Comparison of ENCODE assay signal across 13 cellular contexts in the genomic region with DNA sequence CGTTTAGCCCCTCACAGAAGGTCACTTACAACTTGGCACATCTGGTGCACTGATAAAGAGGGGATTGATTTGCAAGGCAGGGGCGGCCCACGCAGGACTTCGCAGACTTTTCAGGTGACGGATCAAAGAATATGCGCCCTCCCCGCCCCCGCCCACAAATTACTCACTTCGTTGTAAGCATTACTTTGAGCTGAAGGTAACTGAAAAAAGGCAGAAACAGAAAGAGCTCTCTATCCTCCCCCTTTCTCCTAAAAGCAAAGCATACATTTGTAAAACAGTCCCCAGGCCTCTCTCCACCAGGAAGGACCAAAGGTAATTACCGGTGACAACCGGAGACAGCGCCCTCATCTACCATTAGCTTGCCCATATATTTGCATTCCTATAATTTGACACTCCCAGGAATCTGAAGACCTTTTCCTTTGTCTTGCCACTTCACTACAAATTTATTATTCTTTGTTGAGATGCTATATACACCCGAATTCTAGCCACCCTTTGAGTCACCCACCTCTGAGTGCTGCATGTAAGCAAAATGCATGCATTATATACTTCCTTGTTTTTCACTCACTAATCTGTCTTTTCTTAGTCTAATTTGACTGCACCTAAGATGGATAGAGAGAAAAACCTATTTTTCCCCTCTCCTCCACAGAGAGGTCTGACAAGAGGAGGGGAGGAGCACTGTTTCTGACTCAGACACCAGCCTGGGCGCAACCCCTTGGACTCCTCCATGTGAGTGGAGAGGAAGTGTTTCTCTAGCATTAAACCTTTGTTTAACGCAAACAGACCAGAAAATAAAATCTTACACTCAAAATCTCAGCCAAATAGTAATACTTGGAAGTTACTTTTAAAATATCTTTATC.
DNase-seq lines count a peak whose midpoint lies in the region; ATAC-seq, FAIRE-seq and TF ChIP-seq lines count a peak whose summit lies in the region.
"Had no signal": no experiment of that assay in that cellular context is flagged by ENCODE, and none has a peak within 500 bp of the region (broad histone marks: within the 10 kb centered on the region; RNA-seq: fewer than 3 reads in every experiment).

No MANE protein-coding gene starts in this region.

- H3K36me3 ChIP-seq in GM23338 (ENCODE audit: insufficient read depth) (no peaks in the 10 kb centered on the region), H1 (ENCODE audit: control insufficient read depth in 2 of 4, insufficient read depth in 4 of 4, low read length in 3 of 4) (no peaks in the 10 kb centered on the region)
- H3K36me3 ChIP-seq: WERI-Rb-1 had no signal

- ATAC-seq in GM23338 (peak; percentile 85), HG02885 (IDR thresholded peaks at IDR 0.05; ENCODE audit: poor library complexity, unreplicated experiment) (no peak)

- H3K4me3 Mint-ChIP-seq in GM23338, result peak overlapping the region; percentile 49

- H3K4me3 ChIP-seq in GM23338, result peak overlapping the region; percentile 2
- peak overlapping the region in 2 of 4 experiments; percentile 3 to 47; a peak in 5 of 8 replicates for H3K4me3 ChIP-seq in H1 (ENCODE audit: extremely low read depth in 1 of 4, insufficient read depth in 2 of 4, low read depth in 3 of 4, low read length in 4 of 4)

- TF ChIP-seq RAD21 in H1 (IDR thresholded peaks at IDR 0.05 in 1 of 2, conservative IDR thresholded peaks at IDR 0.05 in 1 of 2; ENCODE audit: low read depth in 2 of 2, low read length in 2 of 2), result peak; percentile 50 to 51

- POLR2A ChIA-PET in H1 (lab: Charles Lee; ENCODE audit: partially characterized antibody), result interaction anchor here (0.8 to 1.1 kb wide), 4 partner anchors 74 to 220 kb away, joined by 3 to 4 read pairs (median 3); a partner anchor contains a TSS

- no peaks in the 10 kb centered on the region for H3K9me3 Mint-ChIP-seq in GM23338

- peak overlapping the region; percentile 81; the same call in 1 of the 2 replicates for H2BK15ac ChIP-seq in H1 (ENCODE audit: low read length)

- no peak overlapping the region for H2AFZ ChIP-seq in GM23338
- 0 out of 2 replicates have a peak overlapping the region, but pooled peaks have one; percentile 45 for H2AFZ ChIP-seq in H1 (ENCODE audit: low read length)

- H3K27ac ChIP-seq in GM23338 (ENCODE audit: low read depth) (peak overlapping the region; percentile 94), H1 (ENCODE audit: low read depth, low read length) (peak overlapping the region; percentile 68)
- H3K27ac ChIP-seq: WERI-Rb-1 had no signal

- peak overlapping the region; percentile 96 for H3K27ac Mint-ChIP-seq in GM23338

- H3K23me2 ChIP-seq in H1 (ENCODE audit: low read depth, low read length), result no peaks in the 10 kb centered on the region

- peak overlapping the region; percentile 75 for H3K56ac ChIP-seq in H1 (replicated peaks; ENCODE audit: insufficient read length, low read depth, low read length)

- H3K14ac ChIP-seq in H1 (ENCODE audit: insufficient read length), result peak overlapping the region; percentile 51

- H3F3A ChIP-seq in GM23338 (replicated peaks; ENCODE audit: low read depth), result peaks cover 8% of the 10 kb centered on the region; the same call in 1 of the 2 replicates

- H4K8ac ChIP-seq in H1 (ENCODE audit: extremely low read depth, insufficient read depth, low read length), result no peak overlapping the region

- 7% methylated on average over 15 of the region's 15 CpGs; no CpG with 5 or more reads in 1 of the 2 experiments for WGBS in H1 (ENCODE audit: extremely low coverage in 1 of 2, insufficient coverage in 1 of 2, insufficient read length in 1 of 2, insufficient replicate concordance in 2 of 2, low coverage in 1 of 2, low lambda C conversion rate in 2 of 2, missing lambda C conversion rate in 1 of 2), 2 experiments

- H2BK12ac ChIP-seq in H1 (ENCODE audit: low read depth, low read length), result peak overlapping the region; percentile 88; the same call in 1 of the 2 replicates

- peak overlapping the region; percentile 92 for H4K91ac ChIP-seq in H1 (replicated peaks; ENCODE audit: insufficient read length, low read length)

- H3K79me1 ChIP-seq in H1 (ENCODE audit: low read depth, low read length), result no peaks in the 10 kb centered on the region

- CTCF ChIA-PET in H1 (lab: Charles Lee; ENCODE audit: partially characterized antibody), result interaction anchor here (0.6 to 2.1 kb wide), 24 partner anchors 8 to 979 kb away, joined by 3 to 12 read pairs (median 4); no protein-coding TSS in a partner anchor

- no peaks in the 10 kb centered on the region for H3K9me3 ChIP-seq in H1 (ENCODE audit: insufficient read depth in 2 of 2, low read depth in 1 of 2, low read length in 1 of 2)

- DNase-seq in GM23338 (ENCODE audit: low spot score) (peak; percentile 80), H1 (ENCODE audit: low read depth in 1 of 2, low spot score in 2 of 2) (peak; percentile 38 to 55), DMS53 (lab: John Stamatoyannopoulos, UW) (no peak), NCI-H2196 treated with DMSO at 0.1 percent for 48 hours (lab: John Stamatoyannopoulos, UW; ENCODE audit: unreplicated experiment) (no peak), GM10266 (ENCODE audit: extremely low spot score) (no peak)
- DNase-seq in activated CD4-positive, alpha-beta T cell treated with anti-CD3 and anti-CD28 coated beads, Interleukin-2, amount 50 U/mL, for 24 hours (ENCODE audit: low read depth in 1 of 2, low spot score in 1 of 2), result peak; percentile 17 to 39
- DNase-seq in stimulated activated CD4-positive, alpha-beta T cell treated with anti-CD3 and anti-CD28 coated beads, Interleukin-1b, Interleukin-23, amount 100 ng/mL, for 24 hours (ENCODE audit: low read depth in 4 of 4, low spot score in 1 of 4), result peak in 3 of 4 experiments; percentile 16 to 43 (median 30)
- DNase-seq: glutamatergic neuron, NCI-H1105, OCI-M1, WERI-Rb-1 had no signal

- TF ChIP-seq CTCF in GM23338 (conservative IDR thresholded peaks at IDR 0.05; ENCODE audit: low read depth in 2 of 2) (peak; percentile 36 to 65), H1 (IDR thresholded peaks at IDR 0.05; ENCODE audit: control extremely low read depth in 1 of 3, insufficient read depth in 1 of 3, low read depth in 1 of 3, low read length in 3 of 3) (peak; percentile 27 to 56 (median 45)), GM10266 (IDR thresholded peaks at IDR 0.05; ENCODE audit: control insufficient read depth, insufficient read depth, low read depth, missing control alignments) (no peak)

- H2BK120ac ChIP-seq in H1 (replicated peaks; ENCODE audit: low read depth, low read length), result peak overlapping the region; percentile 99

- peak overlapping the region; percentile 80; the same call in 1 of the 2 replicates for H2BK20ac ChIP-seq in H1 (ENCODE audit: low read length)

- H4K5ac ChIP-seq in H1 (ENCODE audit: insufficient read length, low read depth, low read length), result peak overlapping the region; percentile 88

- H3K4me1 ChIP-seq in GM23338 (ENCODE audit: insufficient read depth) (peaks cover 25% of the 10 kb centered on the region), H1 (replicated peaks in 1 of 4; ENCODE audit: control insufficient read depth in 3 of 4, insufficient read depth in 4 of 4, low read length in 3 of 4) (peaks cover 2 to 23% (median 8%) of the 10 kb centered on the region in 4 experiments)

- peak overlapping the region; percentile 81; the same call in 1 of the 2 replicates for H3K18ac ChIP-seq in H1 (ENCODE audit: extremely low read depth, low read length)

- H3K36me3 Mint-ChIP-seq in GM23338 (ENCODE audit: low read depth), result no peaks in the 10 kb centered on the region

- H3K27me3 Mint-ChIP-seq in GM23338 (ENCODE audit: insufficient read depth, low read depth, poor library complexity), result peaks cover 11% of the 10 kb centered on the region

- H3K27me3 ChIP-seq in GM23338 (ENCODE audit: insufficient read depth), result no peaks in the 10 kb centered on the region
- no peaks in the 10 kb centered on the region for H3K27me3 ChIP-seq in H1 (replicated peaks in 1 of 4; ENCODE audit: control insufficient read depth in 3 of 4, extremely low read depth in 1 of 4, insufficient read depth in 3 of 4, low read length in 3 of 4)

- H2BK5ac ChIP-seq in H1 (ENCODE audit: low read depth, low read length), result peak overlapping the region; percentile 94

- H4K20me1 ChIP-seq in GM23338 (replicated peaks; ENCODE audit: insufficient read depth) (no peaks in the 10 kb centered on the region), H1 (replicated peaks in 1 of 2; ENCODE audit: control insufficient read depth in 1 of 2, insufficient read depth in 2 of 2, low read length in 2 of 2) (no peaks in the 10 kb centered on the region)

- H2AK5ac ChIP-seq in H1 (ENCODE audit: low read depth, low read length), result 0 out of 2 replicates have a peak overlapping the region, but pooled peaks have one; percentile 44

- peak overlapping the region; percentile 5 for H3K4me2 ChIP-seq in GM23338
- peak overlapping the region; percentile 52 to 89 for H3K4me2 ChIP-seq in H1 (ENCODE audit: insufficient read depth in 1 of 2, low read depth in 2 of 2, low read length in 2 of 2)

- H3K79me2 ChIP-seq in GM23338 (replicated peaks; ENCODE audit: insufficient read depth) (no peaks in the 10 kb centered on the region), H1 (ENCODE audit: control insufficient read depth in 1 of 2, insufficient read depth in 2 of 2, low read length in 2 of 2) (no peaks in the 10 kb centered on the region)

- no peak for TF ChIP-seq POLR2A in H1 (IDR thresholded peaks at IDR 0.05; ENCODE audit: control extremely low read depth in 1 of 2, low read depth in 2 of 2, low read length in 2 of 2)

- H3K9me2 ChIP-seq in GM23338 (ENCODE audit: insufficient read depth), result no peaks in the 10 kb centered on the region; the same call in 1 of the 2 replicates

- H3K4me1 Mint-ChIP-seq in GM23338, result peaks cover 32% of the 10 kb centered on the region

- TF ChIP-seq EP300 in H1 (IDR thresholded peaks at IDR 0.05; ENCODE audit: borderline replicate concordance in 1 of 2, low read depth in 2 of 2, low read length in 2 of 2), result no peak

- H3K4ac ChIP-seq in H1 (replicated peaks; ENCODE audit: insufficient read length, low read depth, low read length), result peak overlapping the region; percentile 94

- no peak overlapping the region for H3K23ac ChIP-seq in H1 (ENCODE audit: insufficient read length)

- peak; percentile 57 for FAIRE-seq in H1 (lab: Jason Lieb, UNC)
- FAIRE-seq: colon had no signal

- H3K9ac ChIP-seq in H1 (replicated peaks in 1 of 4; ENCODE audit: extremely low read depth in 1 of 4, low read depth in 3 of 4, low read length in 3 of 4), result peak overlapping the region in 1 of 4 experiments; percentile 6; a peak in 1 of 7 replicates

TF ChIP-seq in H1, 55 proteins besides CTCF, POLR2A, EP300 and RAD21 (continues in another document):
- TF ChIP-seq CEBPB (IDR thresholded peaks at IDR 0.05; ENCODE audit: low read depth, low read length), result no peak
- no peak for TF ChIP-seq CHD1 (IDR thresholded peaks at IDR 0.05; ENCODE audit: low read depth, low read length)
- no peak for TF ChIP-seq SUZ12 (IDR thresholded peaks at IDR 0.05; ENCODE audit: low read length)
- no peak for TF ChIP-seq GABPA (IDR thresholded peaks at IDR 0.05; ENCODE audit: borderline replicate concordance, insufficient read depth, low read length)
- no peak for TF ChIP-seq CREB1 (IDR thresholded peaks at IDR 0.05)
- no peak for TF ChIP-seq KDM4A (IDR thresholded peaks at IDR 0.05; ENCODE audit: low read depth, low read length, severe bottlenecking)
- TF ChIP-seq BCL11A (IDR thresholded peaks at IDR 0.05; ENCODE audit: low read depth in 2 of 2, low read length in 2 of 2), result no peak
- TF ChIP-seq SIX5 (IDR thresholded peaks at IDR 0.05; ENCODE audit: low read depth, low read length), result no peak

Comparison
In these comparisons a context has a peak if more than half of its experiments do, and no peak if none do; other contexts are left out.
1. DNase-seq: peak in GM23338 (single experiment), activated CD4-positive, alpha-beta T cell treated with anti-CD3 and anti-CD28 coated beads, Interleukin-2, amount 50 U/mL, for 24 hours (2 of 2), H1 (2 of 2) and stimulated activated CD4-positive, alpha-beta T cell treated with anti-CD3 and anti-CD28 coated beads, Interleukin-1b, Interleukin-23, amount 100 ng/mL, for 24 hours (3 of 4); none in DMS53 (single experiment), NCI-H2196 treated with DMSO at 0.1 percent for 48 hours (single experiment) and GM10266 (single experiment).